In genomic region chr2:215311625-215312394, GRCh38 we compare ENCODE assay signal across 1 cellular context.
A peak's percentile ranks its signal among the peaks of the same experiment; 100 is the strongest.
TF ChIP-seq lines count a peak whose summit lies in the region.

Gene ATIC (plus strand): TSS chr2:215312059. CDS start chr2:215312143, 84 bp downstream.

TF ChIP-seq in K562, 482 proteins besides CTCF, POLR2A, EP300 and RAD21 (continued from another document and continues in another):
- no peak for TF ChIP-seq CHD7 (IDR thresholded peaks at IDR 0.05; ENCODE audit: low read depth, low read length)
- TF ChIP-seq FOXK1 (CRISPR knock-in tag; IDR thresholded peaks at IDR 0.05; ENCODE audit: borderline replicate concordance): no peak
- TF ChIP-seq NRF1 (conservative IDR thresholded peaks at IDR 0.05 in 1 of 2, IDR thresholded peaks at IDR 0.05 in 1 of 2): peak; percentile 67 to 76
- no peak for TF ChIP-seq SP2 (IDR thresholded peaks at IDR 0.05; ENCODE audit: extremely low read depth, low read depth, low read length, poor library complexity, severe bottlenecking)
- TF ChIP-seq TAF9B (IDR thresholded peaks at IDR 0.05; ENCODE audit: partially characterized antibody): peak; percentile 28
- no peak for TF ChIP-seq ZNF23 (CRISPR knock-in tag; IDR thresholded peaks at IDR 0.05)
- no peak for TF ChIP-seq CBFB (CRISPR knock-in tag; IDR thresholded peaks at IDR 0.05)
- no peak for TF ChIP-seq TCFL5 (CRISPR knock-in tag; conservative IDR thresholded peaks at IDR 0.05)
- TF ChIP-seq ZNF146 (CRISPR knock-in tag; IDR thresholded peaks at IDR 0.05; ENCODE audit: unreplicated experiment): no peak
- TF ChIP-seq FOXP1 (CRISPR knock-in tag; IDR thresholded peaks at IDR 0.05): peak; percentile 83; the same call in 1 of the 2 replicates
- no peak for TF ChIP-seq ZNF696 (CRISPR knock-in tag; conservative IDR thresholded peaks at IDR 0.05)
- no peak for TF ChIP-seq CHD2 (IDR thresholded peaks at IDR 0.05; ENCODE audit: low read depth, low read length)
- TF ChIP-seq HMGXB4 (CRISPR knock-in tag; IDR thresholded peaks at IDR 0.05): no peak
- no peak for TF ChIP-seq ATF4 (CRISPR knock-in tag; IDR thresholded peaks at IDR 0.05)
- peak; percentile 96 to 98 for TF ChIP-seq MNT (conservative IDR thresholded peaks at IDR 0.05)
- TF ChIP-seq NELFE (IDR thresholded peaks at IDR 0.05; ENCODE audit: insufficient read depth, insufficient read length): no peak
- TF ChIP-seq RBM22 (IDR thresholded peaks at IDR 0.05; ENCODE audit: low read depth, low read length, poor library complexity, severe bottlenecking): no peak
- peak; percentile 73 for TF ChIP-seq ELF2 (CRISPR knock-in tag; IDR thresholded peaks at IDR 0.05)
- TF ChIP-seq POLR3A (IDR thresholded peaks at IDR 0.05; ENCODE audit: borderline replicate concordance, extremely low read depth, insufficient read depth, insufficient read length): no peak
- no peak for TF ChIP-seq DACH1 (IDR thresholded peaks at IDR 0.05; ENCODE audit: partially characterized antibody)
- peak in 1 of 3 experiments; percentile 9; a peak in 2 of 6 replicates for TF ChIP-seq ZBTB11 (CRISPR knock-in tag; IDR thresholded peaks at IDR 0.05)
- TF ChIP-seq ZNF232 (CRISPR knock-in tag; IDR thresholded peaks at IDR 0.05): 0 out of 2 replicates have a peak, but pooled peaks have one; percentile 41
- peak; percentile 81 for TF ChIP-seq MXI1 (IDR thresholded peaks at IDR 0.05; ENCODE audit: low read depth, low read length)
- TF ChIP-seq RBM25 (IDR thresholded peaks at IDR 0.05; ENCODE audit: low read depth, low read length, severe bottlenecking): peak; percentile 51
- TF ChIP-seq HMBOX1 (IDR thresholded peaks at IDR 0.05): no peak
- TF ChIP-seq ZNF217 (CRISPR knock-in tag; IDR thresholded peaks at IDR 0.05): no peak
- TF ChIP-seq ZNF764 (CRISPR knock-in tag; IDR thresholded peaks at IDR 0.05; ENCODE audit: low read depth): no peak
- no peak for TF ChIP-seq ZNF778 (CRISPR knock-in tag; IDR thresholded peaks at IDR 0.05)
- no peak for TF ChIP-seq ZNF79 (CRISPR knock-in tag; IDR thresholded peaks at IDR 0.05; ENCODE audit: low read depth)
- TF ChIP-seq GTF2F1 (IDR thresholded peaks at IDR 0.05; ENCODE audit: low read depth, low read length): no peak
- TF ChIP-seq BHLHE40 (IDR thresholded peaks at IDR 0.05; ENCODE audit: low read length): peak; percentile 69
- peak; percentile 39; the same call in 1 of the 2 replicates for TF ChIP-seq GMEB1 (CRISPR knock-in tag; IDR thresholded peaks at IDR 0.05)
- TF ChIP-seq CCNT2 (IDR thresholded peaks at IDR 0.05; ENCODE audit: borderline replicate concordance, extremely low read depth, insufficient read length, low read depth, low read length): peak; percentile 78
- peak; percentile 70 for TF ChIP-seq TBP (optimal IDR thresholded peaks at IDR 0.05; ENCODE audit: low read depth, low read length)
- TF ChIP-seq FOXJ2 (tag; IDR thresholded peaks at IDR 0.05): 0 out of 2 replicates have a peak, but pooled peaks have one; percentile 40
- peak; percentile 96 for TF ChIP-seq ZFP36 (IDR thresholded peaks at IDR 0.05; ENCODE audit: low read depth, low read length, partially characterized antibody)
- 0 out of 2 replicates have a peak, but pooled peaks have one; percentile 73 for TF ChIP-seq HNRNPL (IDR thresholded peaks at IDR 0.05; ENCODE audit: low read depth, low read length)
- TF ChIP-seq PPARD (CRISPR knock-in tag; IDR thresholded peaks at IDR 0.05): no peak
- peak; percentile 36 for TF ChIP-seq POLR2B (IDR thresholded peaks at IDR 0.05; ENCODE audit: low read depth, partially characterized antibody)
- TF ChIP-seq CREB1 (IDR thresholded peaks at IDR 0.05): 0 out of 2 replicates have a peak, but pooled peaks have one; percentile 21
- no peak for TF ChIP-seq CREB1 (CRISPR knock-in tag; IDR thresholded peaks at IDR 0.05)
- peak; percentile 93 for TF ChIP-seq SAP30 (IDR thresholded peaks at IDR 0.05; ENCODE audit: borderline replicate concordance, insufficient read depth, low read depth, low read length, poor library complexity, severe bottlenecking)
